25 cellular contexts compared by ENCODE assay signal in genomic region chr1:167022384-167022783, GRCh38. TPM values are rescaled to one million over a fixed set of nuclear protein-coding genes. Genes with fewer than 3 reads are reported as not detected.
A peak's percentile ranks its signal among the peaks of the same experiment; 100 is the strongest.
DNase-seq lines count a peak whose midpoint lies in the region; ATAC-seq, FAIRE-seq and TF ChIP-seq lines count a peak whose summit lies in the region.
"Had no signal": no experiment of that assay in that cellular context is flagged by ENCODE, and none has a peak within 500 bp of the region (broad histone marks: within the 10 kb centered on the region; RNA-seq: fewer than 3 reads in every experiment).

No MANE protein-coding gene starts in this region.

- FAIRE-seq in GM12878 (lab: Jason Lieb, UNC), result no peak
- FAIRE-seq in RCC 7860 (lab: Jason Lieb, UNC), result no peak
- FAIRE-seq: colon, frontal cortex, keratinocyte had no signal

- POLR2A ChIA-PET in GM12878 (lab: Charles Lee), result no interaction called here

- intact Hi-C loops in GM12878 (cut with micrococcal nuclease; ENCODE audit: unreplicated experiment), result no loop called here

- H4K20me1 ChIP-seq in GM12878 (ENCODE audit: control insufficient read depth, insufficient read depth), result no peaks in the 10 kb centered on the region

- TF ChIP-seq EP300 in GM12878 (IDR thresholded peaks at IDR 0.05; ENCODE audit: borderline replicate concordance in 1 of 2, control insufficient read depth in 1 of 2, low read depth in 2 of 2, low read length in 2 of 2), result no peak

- RAD21 ChIA-PET in GM12878 (lab: Charles Lee; ENCODE audit: unreplicated experiment), result no interaction called here

- no peak for TF ChIP-seq CTCF in GM12878 (IDR thresholded peaks at IDR 0.05 in 2 of 3, conservative IDR thresholded peaks at IDR 0.05 in 1 of 3; ENCODE audit: control insufficient read depth in 2 of 3, extremely low read depth in 1 of 3, insufficient read depth in 1 of 3, low read depth in 3 of 3, low read length in 3 of 3)

- no peaks in the 10 kb centered on the region for H3K27me3 ChIP-seq in GM12878 (replicated peaks in 1 of 2; ENCODE audit: control insufficient read depth in 2 of 2, insufficient read depth in 2 of 2, low read length in 1 of 2)
- H3K27me3 ChIP-seq: neutrophil, testis, uterus had no signal

- TF ChIP-seq POLR2A in GM12878 (IDR thresholded peaks at IDR 0.05; ENCODE audit: low read depth, low read length), result no peak

- ATAC-seq in GM18907 (IDR thresholded peaks at IDR 0.05; ENCODE audit: unreplicated experiment) (peak; percentile 99), GM21423 (IDR thresholded peaks at IDR 0.05; ENCODE audit: unreplicated experiment) (peak; percentile 91), HG02973 (IDR thresholded peaks at IDR 0.05; ENCODE audit: unreplicated experiment) (peak; percentile 78), GM12878 (peak; percentile 54), esophagus mucosa (no peak)
- ATAC-seq: activated CD4-positive, CD25-positive, alpha-beta regulatory T cell treated with anti-CD3 and anti-CD28 coated beads, Interleukin-2, amount 50 U/mL, for 24 hours; activated T-cell treated with anti-CD3 and anti-CD28 coated beads, Interleukin-2, amount 50 U/mL, for 4 hours; effector memory CD8-positive, alpha-beta T cell; psoas muscle; stimulated activated memory B cell treated with anti-CD40 and anti-IgM and Interleukin-4, amounts not matched to agents 10 μg/mL and 1 μg/mL and 100 μg/mL, for 72 hours had no signal

- no peaks in the 10 kb centered on the region; the same call in 2 of the 3 replicates for H3K9me3 ChIP-seq in GM12878 (replicated peaks; ENCODE audit: control insufficient read depth, insufficient read depth, low read length)
- H3K9me3 ChIP-seq: esophagus muscularis mucosa, neutrophil, psoas muscle, testis, uterus had no signal

- no TSS peak for BruUV-seq in GM12878 (replicated peaks; lab: Mats Ljungman, UMichigan)

- in situ Hi-C loops in GM12878 (cut with MboI), result no loop called here

- DNase-seq in GM12878 (ENCODE audit: low read depth, low spot score) (no peak), RCC 7860 (ENCODE audit: low spot score) (no peak), NCI-H146 (lab: John Stamatoyannopoulos, UW) (no peak)
- DNase-seq: activated CD8-positive, alpha-beta memory T cell treated with anti-CD3 and anti-CD28 coated beads for 24 hours; activated naive CD4-positive, alpha-beta T cell treated with Interleukin-2 at 50 U/mL for 16 hours; activated T-cell treated with anti-CD3 and anti-CD28 coated beads, Interleukin-2, amount 50 U/mL, for 4 hours; CD4-positive, CD25-positive, alpha-beta regulatory T cell; effector memory CD8-positive, alpha-beta T cell; NCI-H1436; NCI-H510A treated with DMSO at 0.1 percent for 48 hours; psoas muscle; testis; uterus had no signal

- no peaks in the 10 kb centered on the region for H3K4me1 ChIP-seq in GM12878 (ENCODE audit: control insufficient read depth, insufficient read depth, low read length)
- H3K4me1 ChIP-seq: esophagus muscularis mucosa, psoas muscle, testis, uterus had no signal

- no peak for TF ChIP-seq RAD21 in GM12878 (IDR thresholded peaks at IDR 0.05; ENCODE audit: insufficient read depth, low read depth, low read length)

- CTCF ChIA-PET in GM12878 (lab: Yijun Ruan, JAX), result interaction anchor here (1.5 kb wide), 1 partner anchor 112 kb away, joined by 4 read pairs; no protein-coding TSS in a partner anchor

- no peak overlapping the region for H3K27ac ChIP-seq in GM12878 (ENCODE audit: control insufficient read depth, insufficient read depth)
- H3K27ac ChIP-seq: esophagus muscularis mucosa, neutrophil, psoas muscle, testis, uterus had no signal

- no peaks in the 10 kb centered on the region for H3K79me2 ChIP-seq in GM12878 (ENCODE audit: control insufficient read depth, insufficient read depth, low read length)

- no peak overlapping the region for H3K4me2 ChIP-seq in GM12878 (ENCODE audit: control insufficient read depth, insufficient read depth)

- WGBS in GM12878 (ENCODE audit: insufficient coverage, insufficient replicate concordance, low lambda C conversion rate, missing lambda C conversion rate), result 3% methylated on average over 1 of the region's 1 CpG

- SMC1A ChIA-PET in GM12878 (lab: Charles Lee; ENCODE audit: uncharacterized antibody, unreplicated experiment), result no interaction called here

- H3K9ac ChIP-seq in GM12878 (ENCODE audit: control insufficient read depth, insufficient read depth, low read length), result no peak overlapping the region

- H3K36me3 ChIP-seq in GM12878 (ENCODE audit: control insufficient read depth in 2 of 2, insufficient read depth in 2 of 2, low read length in 1 of 2), result no peaks in the 10 kb centered on the region
- H3K36me3 ChIP-seq: esophagus muscularis mucosa, neutrophil, uterus had no signal

- H2AFZ ChIP-seq in GM12878 (ENCODE audit: control insufficient read depth, low read depth, low read length), result no peak overlapping the region

- H3K4me3 ChIP-seq in GM12878, result no peak overlapping the region
- H3K4me3 ChIP-seq: esophagus muscularis mucosa, psoas muscle, testis, uterus had no signal

TF ChIP-seq in GM12878, 131 proteins besides CTCF, POLR2A, EP300 and RAD21:
- TF ChIP-seq POLR2AphosphoS2 (IDR thresholded peaks at IDR 0.05; ENCODE audit: low read depth, low read length), result no peak
- no peak for TF ChIP-seq TAF1 (IDR thresholded peaks at IDR 0.05; ENCODE audit: borderline replicate concordance, low read depth, low read length)
- TF ChIP-seq MTA3 (IDR thresholded peaks at IDR 0.05; ENCODE audit: borderline replicate concordance, low read length), result no peak
- 0 out of 2 replicates have a peak, but pooled peaks have one; percentile 5 for TF ChIP-seq RUNX3 (IDR thresholded peaks at IDR 0.05; ENCODE audit: low read length)
- no peak for TF ChIP-seq SPI1 (IDR thresholded peaks at IDR 0.05; ENCODE audit: borderline replicate concordance, insufficient read depth, low read depth, low read length)

RNA-seq across cellular contexts. Expression of gene MAEL, which starts 33.3 kb away (rescaled TPM):
- not detected in 2 replicates for total RNA-seq in GM12878 (2013; cell fraction: nucleolus; rRNA removed)
- 0.11 and 0.16 TPM in 2 replicates for total RNA-seq in GM12878 (2014; rRNA removed)
- 0.14 and 0.40 TPM in 2 replicates for total RNA-seq in GM12878 (2014; rRNA removed; fragmentation: Illumina TruSeq; extraction: Trizol)
- total RNA-seq in GM12878 (2021), result 0.10 and 0.27 TPM in 2 replicates
- 0.55 TPM for polyA plus RNA-seq in GM12878 (2011; ENCODE audit: low read depth)
- polyA plus RNA-seq in GM12878 (2011; rRNA removed), result not detected in 2 replicates
- not detected in 2 replicates for polyA plus RNA-seq in GM12878 (2011; cell fraction: cytosol; rRNA removed)
- not detected in 2 replicates for polyA plus RNA-seq in GM12878 (2011; cell fraction: nucleus; rRNA removed)
- 0.70 and 1.0 TPM in 2 replicates for polyA plus RNA-seq in GM12878 (2012)
- 0.34 and 0.44 TPM in 2 replicates for polyA plus RNA-seq in GM12878 (2014; fragmentation: Illumina TruSeq; extraction: Trizol)
- under 1 TPM; 0.11 to 0.43 TPM for polyA plus RNA-seq in GM12878 (2014; fragmentation: Nextera tagmentation; extraction: Ambion mirVana)
- 0.10 and 0.17 TPM in 2 replicates for polyA plus RNA-seq in GM12878 (2014; rRNA removed)
- under 1 TPM in 1 of 2 experiments, not detected in 1; 0.31 TPM for polyA plus RNA-seq in GM12878 (2016; fragmentation: Nextera tagmentation; extraction: Ambion mirVana)
- polyA minus RNA-seq in GM12878 (2011; rRNA and poly(A)+ RNA removed), result not detected in 2 replicates
- polyA minus RNA-seq in GM12878 (2011; cell fraction: cytosol; rRNA and poly(A)+ RNA removed), result not detected in 2 replicates
- not detected in 2 replicates for polyA minus RNA-seq in GM12878 (2011; cell fraction: nucleus; rRNA and poly(A)+ RNA removed)
- total RNA-seq in esophagus mucosa, result 0.24 TPM
- total RNA-seq: CD4-positive, CD25-positive, alpha-beta regulatory T cell; lung microvascular endothelial cell; psoas muscle had no signal
- polyA plus RNA-seq: keratinocyte had no signal

RNA-seq across cellular contexts. Expression of gene ILDR2, which starts 47.0 kb away (rescaled TPM):
- total RNA-seq in GM12878 (2013; cell fraction: nucleolus; rRNA removed), result 0.25 TPM in 1 of 2 replicates, not detected in the other
- total RNA-seq in GM12878 (2014; rRNA removed) (4.8 and 4.9 TPM in 2 replicates), GM12878 (2014; rRNA removed; fragmentation: Illumina TruSeq; extraction: Trizol) (3.2 and 4.2 TPM in 2 replicates), GM12878 (2021) (5.3 and 5.4 TPM in 2 replicates), esophagus mucosa (0.08 TPM)
- 2.0 TPM for polyA plus RNA-seq in GM12878 (2011; ENCODE audit: low read depth)
- polyA plus RNA-seq in GM12878 (2011; rRNA removed) (0.03 and 0.05 TPM in 2 replicates), GM12878 (2014; fragmentation: Illumina TruSeq; extraction: Trizol) (4.3 and 4.7 TPM in 2 replicates), GM12878 (2014; fragmentation: Nextera tagmentation; extraction: Ambion mirVana) (under 1 TPM; 0.27 to 0.56 TPM), GM12878 (2014; rRNA removed) (1.9 and 2.7 TPM in 2 replicates), GM12878 (2016; fragmentation: Nextera tagmentation; extraction: Ambion mirVana) (1 to 10 TPM in 1 of 2 experiments, under 1 TPM in 1; 0.74 to 1.0 TPM)
- 0.04 and 0.08 TPM in 2 replicates for polyA plus RNA-seq in GM12878 (2011; cell fraction: cytosol; rRNA removed)
- polyA plus RNA-seq in GM12878 (2011; cell fraction: nucleus; rRNA removed), result 0.09 and 0.15 TPM in 2 replicates
- polyA plus RNA-seq in GM12878 (2012), result 1.9 and 2.3 TPM in 2 replicates
- polyA minus RNA-seq in GM12878 (2011; rRNA and poly(A)+ RNA removed), result under 0.01 and 0.15 TPM in 2 replicates
- polyA minus RNA-seq in GM12878 (2011; cell fraction: cytosol; rRNA and poly(A)+ RNA removed), result not detected in 2 replicates
- polyA minus RNA-seq in GM12878 (2011; cell fraction: nucleus; rRNA and poly(A)+ RNA removed), result under 0.01 and 0.24 TPM in 2 replicates
- total RNA-seq: lung microvascular endothelial cell had no signal
- polyA plus RNA-seq: keratinocyte had no signal
